Comparison of ENCODE assay signal across 18 cellular contexts in genomic region chr1:7346600-7347570, GRCh38.
A peak's percentile ranks its signal among the peaks of the same experiment; 100 is the strongest.
DNase-seq lines count a peak whose midpoint lies in the region; ATAC-seq and TF ChIP-seq lines count a peak whose summit lies in the region.
"Had no signal": no experiment of that assay in that cellular context is flagged by ENCODE, and none has a peak within 500 bp of the region (broad histone marks: within the 10 kb centered on the region; RNA-seq: fewer than 3 reads in every experiment).

No MANE protein-coding gene starts in this region.

- H2BK120ac ChIP-seq in IMR-90 (ENCODE audit: low read depth, low read length): no peak overlapping the region
- H2BK120ac ChIP-seq in neuronal stem cell (ENCODE audit: low read depth, low read length): no peak overlapping the region

- H3K79me1 ChIP-seq in IMR-90 (ENCODE audit: low read depth in 1 of 2, low read length in 2 of 2) (no peaks in the 10 kb centered on the region), neuronal stem cell (ENCODE audit: low read depth, low read length) (no peaks in the 10 kb centered on the region)

- no peak overlapping the region for H4K5ac ChIP-seq in IMR-90 (ENCODE audit: low read depth, low read length)

- 0 out of 2 replicates have a peak overlapping the region, but pooled peaks have one; percentile 3 for H2AK5ac ChIP-seq in IMR-90 (ENCODE audit: low read depth, low read length)
- H2AK5ac ChIP-seq in neuronal stem cell (ENCODE audit: low read depth, low read length): no peak overlapping the region

- H2AK9ac ChIP-seq in IMR-90 (replicated peaks; ENCODE audit: low read depth, low read length, poor library complexity): no peak overlapping the region

- H3K36me3 ChIP-seq in IMR-90 (ENCODE audit: control insufficient read depth, insufficient read depth, low read length) (no peaks in the 10 kb centered on the region), heart right ventricle (no peaks in the 10 kb centered on the region), neuronal stem cell (replicated peaks in 1 of 2; ENCODE audit: control insufficient read depth in 2 of 2, insufficient read depth in 2 of 2, low read length in 2 of 2) (no peaks in the 10 kb centered on the region)
- H3K36me3 ChIP-seq: SJCRH30 had no signal

- H2BK20ac ChIP-seq in IMR-90 (ENCODE audit: low read depth, low read length): no peak overlapping the region

- H2BK12ac ChIP-seq in neuronal stem cell (ENCODE audit: low read length): no peak overlapping the region

- H3K18ac ChIP-seq in IMR-90 (ENCODE audit: low read depth, low read length) (no peak overlapping the region), neuronal stem cell (ENCODE audit: low read length) (peak overlapping the region; percentile 32)

- H3K4me1 ChIP-seq in IMR-90 (ENCODE audit: control insufficient read depth, insufficient read depth, low read length): no peaks in the 10 kb centered on the region
- peaks cover 0 to 12% (median 5%) of the 10 kb centered on the region in 9 donors for H3K4me1 ChIP-seq in heart right ventricle
- H3K4me1 ChIP-seq in neuronal stem cell (ENCODE audit: control insufficient read depth in 2 of 2, insufficient read depth in 1 of 2, low read depth in 1 of 2, low read length in 2 of 2): peaks cover 0 to 14% of the 10 kb centered on the region in 2 donors

- in situ Hi-C loops in IMR-90 (cut with MboI; ENCODE audit: low sequenced_read_pairs): no loop called here

- DNase-seq in IMR-90 (no peak), heart right ventricle (no peak), left kidney (ENCODE audit: low read depth, low spot score) (peak; percentile 34), neuronal stem cell (ENCODE audit: low spot score) (no peak), T-helper 2 cell (no peak)
- DNase-seq in activated CD4-positive, CD25-positive, alpha-beta regulatory T cell treated with anti-CD3 and anti-CD28 coated beads, Interleukin-2, amount 50 U/mL, for 72 hours: no peak
- DNase-seq: CD4-positive, CD25-positive, alpha-beta regulatory T cell; DMS53; HCEC 1CT; NCI-H1417 treated with DMSO at 0.1 percent for 48 hours; NCI-H1930; NCI-H446; NK-92 treated with Interleukin-12 subunit alpha and Interleukin-12 subunit beta, amount 100 ng/mL, for 24 hours; RPMI8226; SJCRH30 had no signal

- H2BK5ac ChIP-seq in IMR-90 (ENCODE audit: low read depth, low read length, poor library complexity, severe bottlenecking) (no peak overlapping the region), neuronal stem cell (ENCODE audit: low read length) (no peak overlapping the region)

- H3K9ac ChIP-seq in IMR-90 (ENCODE audit: low read depth, low read length): no peak overlapping the region
- H3K9ac ChIP-seq in neuronal stem cell (ENCODE audit: low read depth, low read length, poor library complexity): no peak overlapping the region

- no peaks in the 10 kb centered on the region for H4K20me1 ChIP-seq in IMR-90 (ENCODE audit: insufficient read depth, low read length)

- dilution Hi-C loops in IMR-90 (cut with HindIII; ENCODE audit: low sequenced_read_pairs, unreplicated experiment): no loop called here

- no peaks in the 10 kb centered on the region for H3K9me1 ChIP-seq in IMR-90 (ENCODE audit: insufficient read depth, low read length)

- no peak for TF ChIP-seq RAD21 in IMR-90 (IDR thresholded peaks at IDR 0.05; ENCODE audit: low read length)

- H4K91ac ChIP-seq in IMR-90 (ENCODE audit: insufficient read depth, low read depth, low read length): no peak overlapping the region
- H4K91ac ChIP-seq in neuronal stem cell (ENCODE audit: low read depth, low read length, poor library complexity): no peak overlapping the region

- CTCF ChIA-PET in IMR-90 (lab: Yijun Ruan, JAX): no interaction called here

- WGBS in IMR-90 (ENCODE audit: extremely low coverage in 2 of 2, insufficient read length in 1 of 2), 2 experiments: 85% methylated on average over 4 of the region's 24 CpGs; no CpG with 5 or more reads in 1 of the 2 experiments
- 53 to 62% methylated on average over 24 of the region's 24 CpGs for WGBS in heart right ventricle, 2 donors
- whole genome bisulfite sequencing in neuronal stem cell (ENCODE audit: extremely low coverage in 2 of 2, insufficient read length in 2 of 2, insufficient replicate concordance in 1 of 2), 2 donors: no CpG with 5 or more reads among the region's 24 CpGs

- H4K8ac ChIP-seq in IMR-90 (ENCODE audit: low read depth in 2 of 2, low read length in 2 of 2) (no peak overlapping the region), neuronal stem cell (ENCODE audit: low read depth, low read length) (no peak overlapping the region)

- no peak overlapping the region for H3K4me2 ChIP-seq in IMR-90 (ENCODE audit: low read depth, low read length)
- no peak overlapping the region for H3K4me2 ChIP-seq in neuronal stem cell (ENCODE audit: insufficient read depth, low read length, poor library complexity, severe bottlenecking)

- TF ChIP-seq CTCF in IMR-90 (conservative IDR thresholded peaks at IDR 0.05; ENCODE audit: low read depth, low read length) (no peak), heart right ventricle (IDR thresholded peaks at IDR 0.05) (no peak)

- no peak overlapping the region for H3K56ac ChIP-seq in IMR-90 (ENCODE audit: extremely low read depth, insufficient read depth, low read length)

- TF ChIP-seq POLR2A in IMR-90 (IDR thresholded peaks at IDR 0.05; ENCODE audit: low read depth, low read length): no peak

- POLR2A ChIA-PET in IMR-90 (lab: Charles Lee; ENCODE audit: unreplicated experiment): no interaction called here

- no peaks in the 10 kb centered on the region for H3K9me3 ChIP-seq in IMR-90 (ENCODE audit: control insufficient read depth, insufficient read depth, low read length)
- no peaks in the 10 kb centered on the region for H3K9me3 ChIP-seq in heart right ventricle
- H3K9me3 ChIP-seq in neuronal stem cell (replicated peaks in 1 of 2; ENCODE audit: control insufficient read depth in 2 of 2, insufficient read depth in 1 of 2, low read depth in 1 of 2, low read length in 2 of 2): no peaks in the 10 kb centered on the region
- H3K9me3 ChIP-seq: SJCRH30 had no signal

- intact Hi-C loops in IMR-90 (cut with micrococcal nuclease) (loop anchor here (10.0 kb wide), 1 partner anchor 442 kb away; no protein-coding TSS in a partner anchor), heart right ventricle (cut with DNase I) (no loop called here)

- ATAC-seq in IMR-90 (ENCODE audit: low read depth): no peak
- peak; percentile 17 to 76 (median 69) for ATAC-seq in heart right ventricle
- no peak for ATAC-seq in GM19328 (IDR thresholded peaks at IDR 0.05; ENCODE audit: unreplicated experiment)
- ATAC-seq in GM18502 (IDR thresholded peaks at IDR 0.05; ENCODE audit: poor library complexity, unreplicated experiment): no peak

- H3K4me3 ChIP-seq in IMR-90 (ENCODE audit: insufficient read depth, low read depth, low read length) (no peak overlapping the region), heart right ventricle (no peak overlapping the region), neuronal stem cell (ENCODE audit: low read length in 2 of 2) (no peak overlapping the region)
- H3K4me3 ChIP-seq: K562, SJCRH30 had no signal

- H2AFZ ChIP-seq in IMR-90 (replicated peaks; ENCODE audit: low read length, poor library complexity) (peak overlapping the region; percentile 39), neuronal stem cell (ENCODE audit: low read length) (no peak overlapping the region)

- H3K14ac ChIP-seq in IMR-90 (replicated peaks; ENCODE audit: low read depth, low read length) (no peak overlapping the region), neuronal stem cell (ENCODE audit: low read length) (peak overlapping the region; percentile 11)

- H3K27ac ChIP-seq in IMR-90 (ENCODE audit: insufficient read depth, low read length) (no peak overlapping the region), heart right ventricle (peak overlapping the region in 3 of 10 donors; percentile 10 to 37 (median 15)), neuronal stem cell (replicated peaks; ENCODE audit: low read length) (no peak overlapping the region)
- H3K27ac ChIP-seq: SJCRH30 had no signal

- H2BK15ac ChIP-seq in IMR-90 (ENCODE audit: low read depth, low read length): no peak overlapping the region
- H2BK15ac ChIP-seq in neuronal stem cell (ENCODE audit: low read length): no peak overlapping the region

- H3K4ac ChIP-seq in IMR-90 (ENCODE audit: low read depth, low read length): no peak overlapping the region
- no peak overlapping the region for H3K4ac ChIP-seq in neuronal stem cell (ENCODE audit: low read length)

- H3K27me3 ChIP-seq in IMR-90 (ENCODE audit: control insufficient read depth, insufficient read depth, low read length): no peaks in the 10 kb centered on the region
- no peaks in the 10 kb centered on the region for H3K27me3 ChIP-seq in heart right ventricle
- peaks cover 0 to 15% (median 0%) of the 10 kb centered on the region in 3 experiments for H3K27me3 ChIP-seq in neuronal stem cell (ENCODE audit: control insufficient read depth in 3 of 3, insufficient read depth in 3 of 3, low read depth in 1 of 3, low read length in 3 of 3)

- H3K23ac ChIP-seq in IMR-90 (ENCODE audit: low read depth, low read length): no peak overlapping the region
- H3K23ac ChIP-seq in neuronal stem cell (ENCODE audit: low read depth, low read length, poor library complexity): no peak overlapping the region

- no TSS peak for BruUV-seq in IMR-90 (replicated peaks; lab: Mats Ljungman, UMichigan)

TF ChIP-seq in IMR-90, 13 proteins besides CTCF, POLR2A, EP300 and RAD21 (continues in another document):
- TF ChIP-seq BHLHE40 (IDR thresholded peaks at IDR 0.05; ENCODE audit: low read depth, low read length): no peak
- TF ChIP-seq, protein P1, sequence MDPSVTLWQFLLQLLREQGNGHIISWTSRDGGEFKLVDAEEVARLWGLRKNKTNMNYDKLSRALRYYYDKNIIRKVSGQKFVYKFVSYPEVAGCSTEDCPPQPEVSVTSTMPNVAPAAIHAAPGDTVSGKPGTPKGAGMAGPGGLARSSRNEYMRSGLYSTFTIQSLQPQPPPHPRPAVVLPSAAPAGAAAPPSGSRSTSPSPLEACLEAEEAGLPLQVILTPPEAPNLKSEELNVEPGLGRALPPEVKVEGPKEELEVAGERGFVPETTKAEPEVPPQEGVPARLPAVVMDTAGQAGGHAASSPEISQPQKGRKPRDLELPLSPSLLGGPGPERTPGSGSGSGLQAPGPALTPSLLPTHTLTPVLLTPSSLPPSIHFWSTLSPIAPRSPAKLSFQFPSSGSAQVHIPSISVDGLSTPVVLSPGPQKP (IDR thresholded peaks at IDR 0.05; ENCODE audit: borderline replicate concordance, low read depth, low read length): no peak
- TF ChIP-seq MXI1 (IDR thresholded peaks at IDR 0.05; ENCODE audit: borderline replicate concordance, low read depth, low read length): no peak
- no peak for TF ChIP-seq RFX5 (IDR thresholded peaks at IDR 0.05; ENCODE audit: low read depth, low read length)
- no peak for TF ChIP-seq SMC3 (IDR thresholded peaks at IDR 0.05; ENCODE audit: low read depth, low read length)
- TF ChIP-seq, protein P2, sequence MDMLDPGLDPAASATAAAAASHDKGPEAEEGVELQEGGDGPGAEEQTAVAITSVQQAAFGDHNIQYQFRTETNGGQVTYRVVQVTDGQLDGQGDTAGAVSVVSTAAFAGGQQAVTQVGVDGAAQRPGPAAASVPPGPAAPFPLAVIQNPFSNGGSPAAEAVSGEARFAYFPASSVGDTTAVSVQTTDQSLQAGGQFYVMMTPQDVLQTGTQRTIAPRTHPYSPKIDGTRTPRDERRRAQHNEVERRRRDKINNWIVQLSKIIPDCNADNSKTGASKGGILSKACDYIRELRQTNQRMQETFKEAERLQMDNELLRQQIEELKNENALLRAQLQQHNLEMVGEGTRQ (IDR thresholded peaks at IDR 0.05; ENCODE audit: low read depth, low read length): no peak
- TF ChIP-seq FOS (IDR thresholded peaks at IDR 0.05; ENCODE audit: low read depth, low read length): no peak

Comparison
In these comparisons a context has a peak if more than half of its experiments do, and no peak if none do; other contexts are left out.
1. ATAC-seq: peak in heart right ventricle (8 of 8); none in IMR-90 (single experiment), GM19328 (single experiment) and GM18502 (single experiment).